ENCODE assay signal across 1 cellular context in the genomic region with DNA sequence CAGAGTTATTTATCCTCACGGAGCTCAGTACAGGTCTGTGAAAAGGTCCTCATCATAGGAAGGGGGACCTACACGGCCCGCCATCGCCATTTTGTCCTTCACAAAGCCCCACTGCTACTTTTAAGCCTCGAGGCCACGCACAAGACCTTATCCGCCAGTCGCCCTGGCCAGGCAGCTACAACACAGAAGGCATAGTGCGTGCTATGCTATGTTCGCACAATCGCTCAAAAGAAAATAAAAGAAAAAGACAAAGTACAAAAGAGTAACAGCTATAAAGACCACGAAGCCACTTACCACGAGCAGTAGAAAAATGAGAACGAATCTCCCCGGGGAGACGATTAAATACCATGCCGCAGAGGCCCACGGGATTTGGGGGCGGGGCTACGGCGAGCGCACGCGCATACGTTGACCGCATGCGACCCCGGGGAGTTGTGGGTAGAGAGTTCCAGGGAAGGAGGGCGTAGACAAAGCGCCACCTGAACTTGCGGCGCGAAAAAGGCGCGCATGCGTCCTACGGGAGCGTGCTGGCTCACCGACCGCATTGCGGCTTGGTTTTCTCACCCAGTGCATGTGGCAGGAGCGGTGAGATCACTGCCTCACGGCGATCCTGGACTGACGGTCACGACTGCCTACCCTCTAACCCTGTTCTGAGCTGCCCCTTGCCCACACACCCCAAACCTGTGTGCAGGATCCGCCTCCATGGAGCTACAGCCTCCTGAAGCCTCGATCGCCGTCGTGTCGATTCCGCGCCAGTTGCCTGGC.
A peak's percentile ranks its signal among the peaks of the same experiment; 100 is the strongest.
TF ChIP-seq lines count a peak whose summit lies in the region.

No MANE protein-coding gene starts in this region.

TF ChIP-seq in K562, 482 proteins besides CTCF, POLR2A, EP300 and RAD21 (continued from another document and continues in another):
- TF ChIP-seq, protein P1, sequence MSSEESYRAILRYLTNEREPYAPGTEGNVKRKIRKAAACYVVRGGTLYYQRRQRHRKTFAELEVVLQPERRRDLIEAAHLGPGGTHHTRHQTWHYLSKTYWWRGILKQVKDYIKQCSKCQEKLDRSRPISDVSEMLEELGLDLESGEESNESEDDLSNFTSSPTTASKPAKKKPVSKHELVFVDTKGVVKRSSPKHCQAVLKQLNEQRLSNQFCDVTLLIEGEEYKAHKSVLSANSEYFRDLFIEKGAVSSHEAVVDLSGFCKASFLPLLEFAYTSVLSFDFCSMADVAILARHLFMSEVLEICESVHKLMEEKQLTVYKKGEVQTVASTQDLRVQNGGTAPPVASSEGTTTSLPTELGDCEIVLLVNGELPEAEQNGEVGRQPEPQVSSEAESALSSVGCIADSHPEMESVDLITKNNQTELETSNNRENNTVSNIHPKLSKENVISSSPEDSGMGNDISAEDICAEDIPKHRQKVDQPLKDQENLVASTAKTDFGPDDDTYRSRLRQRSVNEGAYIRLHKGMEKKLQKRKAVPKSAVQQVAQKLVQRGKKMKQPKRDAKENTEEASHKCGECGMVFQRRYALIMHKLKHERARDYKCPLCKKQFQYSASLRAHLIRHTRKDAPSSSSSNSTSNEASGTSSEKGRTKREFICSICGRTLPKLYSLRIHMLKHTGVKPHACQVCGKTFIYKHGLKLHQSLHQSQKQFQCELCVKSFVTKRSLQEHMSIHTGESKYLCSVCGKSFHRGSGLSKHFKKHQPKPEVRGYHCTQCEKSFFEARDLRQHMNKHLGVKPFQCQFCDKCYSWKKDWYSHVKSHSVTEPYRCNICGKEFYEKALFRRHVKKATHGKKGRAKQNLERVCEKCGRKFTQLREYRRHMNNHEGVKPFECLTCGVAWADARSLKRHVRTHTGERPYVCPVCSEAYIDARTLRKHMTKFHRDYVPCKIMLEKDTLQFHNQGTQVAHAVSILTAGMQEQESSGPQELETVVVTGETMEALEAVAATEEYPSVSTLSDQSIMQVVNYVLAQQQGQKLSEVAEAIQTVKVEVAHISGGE (CRISPR knock-in tag; IDR thresholded peaks at IDR 0.05): no peak
- TF ChIP-seq, protein P2, sequence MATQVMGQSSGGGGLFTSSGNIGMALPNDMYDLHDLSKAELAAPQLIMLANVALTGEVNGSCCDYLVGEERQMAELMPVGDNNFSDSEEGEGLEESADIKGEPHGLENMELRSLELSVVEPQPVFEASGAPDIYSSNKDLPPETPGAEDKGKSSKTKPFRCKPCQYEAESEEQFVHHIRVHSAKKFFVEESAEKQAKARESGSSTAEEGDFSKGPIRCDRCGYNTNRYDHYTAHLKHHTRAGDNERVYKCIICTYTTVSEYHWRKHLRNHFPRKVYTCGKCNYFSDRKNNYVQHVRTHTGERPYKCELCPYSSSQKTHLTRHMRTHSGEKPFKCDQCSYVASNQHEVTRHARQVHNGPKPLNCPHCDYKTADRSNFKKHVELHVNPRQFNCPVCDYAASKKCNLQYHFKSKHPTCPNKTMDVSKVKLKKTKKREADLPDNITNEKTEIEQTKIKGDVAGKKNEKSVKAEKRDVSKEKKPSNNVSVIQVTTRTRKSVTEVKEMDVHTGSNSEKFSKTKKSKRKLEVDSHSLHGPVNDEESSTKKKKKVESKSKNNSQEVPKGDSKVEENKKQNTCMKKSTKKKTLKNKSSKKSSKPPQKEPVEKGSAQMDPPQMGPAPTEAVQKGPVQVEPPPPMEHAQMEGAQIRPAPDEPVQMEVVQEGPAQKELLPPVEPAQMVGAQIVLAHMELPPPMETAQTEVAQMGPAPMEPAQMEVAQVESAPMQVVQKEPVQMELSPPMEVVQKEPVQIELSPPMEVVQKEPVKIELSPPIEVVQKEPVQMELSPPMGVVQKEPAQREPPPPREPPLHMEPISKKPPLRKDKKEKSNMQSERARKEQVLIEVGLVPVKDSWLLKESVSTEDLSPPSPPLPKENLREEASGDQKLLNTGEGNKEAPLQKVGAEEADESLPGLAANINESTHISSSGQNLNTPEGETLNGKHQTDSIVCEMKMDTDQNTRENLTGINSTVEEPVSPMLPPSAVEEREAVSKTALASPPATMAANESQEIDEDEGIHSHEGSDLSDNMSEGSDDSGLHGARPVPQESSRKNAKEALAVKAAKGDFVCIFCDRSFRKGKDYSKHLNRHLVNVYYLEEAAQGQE (CRISPR knock-in tag; IDR thresholded peaks at IDR 0.05; ENCODE audit: low read depth): no peak
- TF ChIP-seq SREBF2 (CRISPR knock-in tag; IDR thresholded peaks at IDR 0.05) (peak; percentile 94; the same call in 1 of the 2 replicates), POLR2AphosphoS5 (IDR thresholded peaks at IDR 0.05; ENCODE audit: control insufficient read depth, insufficient read depth, low read depth, low read length) (peak; percentile 99), NCOA1 (IDR thresholded peaks at IDR 0.05; ENCODE audit: low read depth) (0 out of 2 replicates have a peak, but pooled peaks have one; percentile 8), ZNF24 (IDR thresholded peaks at IDR 0.05) (peak; percentile 46; the same call in 1 of the 2 replicates), SMARCE1 (IDR thresholded peaks at IDR 0.05) (peak; percentile 8; the same call in 1 of the 2 replicates), POLR2G (IDR thresholded peaks at IDR 0.05; ENCODE audit: low read depth, low read length) (peak; percentile 98), RBM17 (IDR thresholded peaks at IDR 0.05; ENCODE audit: borderline replicate concordance, low read depth, low read length) (no peak), MTA2 (IDR thresholded peaks at IDR 0.05; ENCODE audit: low read depth) (peak; percentile 13), MECOM (CRISPR knock-in tag; IDR thresholded peaks at IDR 0.05) (peak; percentile 71; the same call in 1 of the 2 replicates), PURB (CRISPR knock-in tag; IDR thresholded peaks at IDR 0.05; ENCODE audit: low read depth) (no peak), ETV6 (IDR thresholded peaks at IDR 0.05; ENCODE audit: borderline replicate concordance in 1 of 2, low read depth in 2 of 2, low read length in 1 of 2) (no peak), ETV6 (CRISPR knock-in tag; IDR thresholded peaks at IDR 0.05; ENCODE audit: borderline replicate concordance) (peak; percentile 82; the same call in 1 of the 2 replicates), ZSCAN29 (IDR thresholded peaks at IDR 0.05) (peak; percentile 59; the same call in 1 of the 2 replicates), KLF6 (CRISPR knock-in tag; IDR thresholded peaks at IDR 0.05; ENCODE audit: borderline replicate concordance) (no peak), CBX2 (IDR thresholded peaks at IDR 0.05; ENCODE audit: insufficient read depth, low read length, poor library complexity, severe bottlenecking) (no peak), SIX5 (IDR thresholded peaks at IDR 0.05; ENCODE audit: borderline replicate concordance in 1 of 2, insufficient read depth in 1 of 2, low read depth in 1 of 2, low read length in 2 of 2) (0 out of 4 replicates have a peak, but pooled peaks of 1 of the 2 experiments have one; percentile 19), TAF9B (IDR thresholded peaks at IDR 0.05; ENCODE audit: partially characterized antibody) (peak; percentile 100), FOXP1 (CRISPR knock-in tag; IDR thresholded peaks at IDR 0.05) (peak; percentile 48)
- TF ChIP-seq, protein P3, sequence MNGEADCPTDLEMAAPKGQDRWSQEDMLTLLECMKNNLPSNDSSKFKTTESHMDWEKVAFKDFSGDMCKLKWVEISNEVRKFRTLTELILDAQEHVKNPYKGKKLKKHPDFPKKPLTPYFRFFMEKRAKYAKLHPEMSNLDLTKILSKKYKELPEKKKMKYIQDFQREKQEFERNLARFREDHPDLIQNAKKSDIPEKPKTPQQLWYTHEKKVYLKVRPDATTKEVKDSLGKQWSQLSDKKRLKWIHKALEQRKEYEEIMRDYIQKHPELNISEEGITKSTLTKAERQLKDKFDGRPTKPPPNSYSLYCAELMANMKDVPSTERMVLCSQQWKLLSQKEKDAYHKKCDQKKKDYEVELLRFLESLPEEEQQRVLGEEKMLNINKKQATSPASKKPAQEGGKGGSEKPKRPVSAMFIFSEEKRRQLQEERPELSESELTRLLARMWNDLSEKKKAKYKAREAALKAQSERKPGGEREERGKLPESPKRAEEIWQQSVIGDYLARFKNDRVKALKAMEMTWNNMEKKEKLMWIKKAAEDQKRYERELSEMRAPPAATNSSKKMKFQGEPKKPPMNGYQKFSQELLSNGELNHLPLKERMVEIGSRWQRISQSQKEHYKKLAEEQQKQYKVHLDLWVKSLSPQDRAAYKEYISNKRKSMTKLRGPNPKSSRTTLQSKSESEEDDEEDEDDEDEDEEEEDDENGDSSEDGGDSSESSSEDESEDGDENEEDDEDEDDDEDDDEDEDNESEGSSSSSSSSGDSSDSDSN (IDR thresholded peaks at IDR 0.05; ENCODE audit: borderline replicate concordance in 1 of 2, low read depth in 2 of 2, low read length in 2 of 2): no peak
- TF ChIP-seq, protein P4, sequence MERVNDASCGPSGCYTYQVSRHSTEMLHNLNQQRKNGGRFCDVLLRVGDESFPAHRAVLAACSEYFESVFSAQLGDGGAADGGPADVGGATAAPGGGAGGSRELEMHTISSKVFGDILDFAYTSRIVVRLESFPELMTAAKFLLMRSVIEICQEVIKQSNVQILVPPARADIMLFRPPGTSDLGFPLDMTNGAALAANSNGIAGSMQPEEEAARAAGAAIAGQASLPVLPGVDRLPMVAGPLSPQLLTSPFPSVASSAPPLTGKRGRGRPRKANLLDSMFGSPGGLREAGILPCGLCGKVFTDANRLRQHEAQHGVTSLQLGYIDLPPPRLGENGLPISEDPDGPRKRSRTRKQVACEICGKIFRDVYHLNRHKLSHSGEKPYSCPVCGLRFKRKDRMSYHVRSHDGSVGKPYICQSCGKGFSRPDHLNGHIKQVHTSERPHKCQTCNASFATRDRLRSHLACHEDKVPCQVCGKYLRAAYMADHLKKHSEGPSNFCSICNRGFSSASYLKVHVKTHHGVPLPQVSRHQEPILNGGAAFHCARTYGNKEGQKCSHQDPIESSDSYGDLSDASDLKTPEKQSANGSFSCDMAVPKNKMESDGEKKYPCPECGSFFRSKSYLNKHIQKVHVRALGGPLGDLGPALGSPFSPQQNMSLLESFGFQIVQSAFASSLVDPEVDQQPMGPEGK (CRISPR knock-in tag; IDR thresholded peaks at IDR 0.05; ENCODE audit: borderline replicate concordance): no peak
- TF ChIP-seq, protein P5, sequence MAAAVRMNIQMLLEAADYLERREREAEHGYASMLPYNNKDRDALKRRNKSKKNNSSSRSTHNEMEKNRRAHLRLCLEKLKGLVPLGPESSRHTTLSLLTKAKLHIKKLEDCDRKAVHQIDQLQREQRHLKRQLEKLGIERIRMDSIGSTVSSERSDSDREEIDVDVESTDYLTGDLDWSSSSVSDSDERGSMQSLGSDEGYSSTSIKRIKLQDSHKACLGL (CRISPR knock-in tag; IDR thresholded peaks at IDR 0.05; ENCODE audit: borderline replicate concordance, poor library complexity, severe bottlenecking): peak; percentile 39
- TF ChIP-seq, protein P6, sequence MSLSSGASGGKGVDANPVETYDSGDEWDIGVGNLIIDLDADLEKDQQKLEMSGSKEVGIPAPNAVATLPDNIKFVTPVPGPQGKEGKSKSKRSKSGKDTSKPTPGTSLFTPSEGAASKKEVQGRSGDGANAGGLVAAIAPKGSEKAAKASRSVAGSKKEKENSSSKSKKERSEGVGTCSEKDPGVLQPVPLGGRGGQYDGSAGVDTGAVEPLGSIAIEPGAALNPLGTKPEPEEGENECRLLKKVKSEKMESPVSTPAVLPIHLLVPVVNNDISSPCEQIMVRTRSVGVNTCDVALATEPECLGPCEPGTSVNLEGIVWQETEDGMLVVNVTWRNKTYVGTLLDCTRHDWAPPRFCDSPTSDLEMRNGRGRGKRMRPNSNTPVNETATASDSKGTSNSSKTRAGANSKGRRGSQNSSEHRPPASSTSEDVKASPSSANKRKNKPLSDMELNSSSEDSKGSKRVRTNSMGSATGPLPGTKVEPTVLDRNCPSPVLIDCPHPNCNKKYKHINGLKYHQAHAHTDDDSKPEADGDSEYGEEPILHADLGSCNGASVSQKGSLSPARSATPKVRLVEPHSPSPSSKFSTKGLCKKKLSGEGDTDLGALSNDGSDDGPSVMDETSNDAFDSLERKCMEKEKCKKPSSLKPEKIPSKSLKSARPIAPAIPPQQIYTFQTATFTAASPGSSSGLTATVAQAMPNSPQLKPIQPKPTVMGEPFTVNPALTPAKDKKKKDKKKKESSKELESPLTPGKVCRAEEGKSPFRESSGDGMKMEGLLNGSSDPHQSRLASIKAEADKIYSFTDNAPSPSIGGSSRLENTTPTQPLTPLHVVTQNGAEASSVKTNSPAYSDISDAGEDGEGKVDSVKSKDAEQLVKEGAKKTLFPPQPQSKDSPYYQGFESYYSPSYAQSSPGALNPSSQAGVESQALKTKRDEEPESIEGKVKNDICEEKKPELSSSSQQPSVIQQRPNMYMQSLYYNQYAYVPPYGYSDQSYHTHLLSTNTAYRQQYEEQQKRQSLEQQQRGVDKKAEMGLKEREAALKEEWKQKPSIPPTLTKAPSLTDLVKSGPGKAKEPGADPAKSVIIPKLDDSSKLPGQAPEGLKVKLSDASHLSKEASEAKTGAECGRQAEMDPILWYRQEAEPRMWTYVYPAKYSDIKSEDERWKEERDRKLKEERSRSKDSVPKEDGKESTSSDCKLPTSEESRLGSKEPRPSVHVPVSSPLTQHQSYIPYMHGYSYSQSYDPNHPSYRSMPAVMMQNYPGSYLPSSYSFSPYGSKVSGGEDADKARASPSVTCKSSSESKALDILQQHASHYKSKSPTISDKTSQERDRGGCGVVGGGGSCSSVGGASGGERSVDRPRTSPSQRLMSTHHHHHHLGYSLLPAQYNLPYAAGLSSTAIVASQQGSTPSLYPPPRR (CRISPR knock-in tag; IDR thresholded peaks at IDR 0.05; ENCODE audit: borderline replicate concordance): no peak
- TF ChIP-seq, protein P7, sequence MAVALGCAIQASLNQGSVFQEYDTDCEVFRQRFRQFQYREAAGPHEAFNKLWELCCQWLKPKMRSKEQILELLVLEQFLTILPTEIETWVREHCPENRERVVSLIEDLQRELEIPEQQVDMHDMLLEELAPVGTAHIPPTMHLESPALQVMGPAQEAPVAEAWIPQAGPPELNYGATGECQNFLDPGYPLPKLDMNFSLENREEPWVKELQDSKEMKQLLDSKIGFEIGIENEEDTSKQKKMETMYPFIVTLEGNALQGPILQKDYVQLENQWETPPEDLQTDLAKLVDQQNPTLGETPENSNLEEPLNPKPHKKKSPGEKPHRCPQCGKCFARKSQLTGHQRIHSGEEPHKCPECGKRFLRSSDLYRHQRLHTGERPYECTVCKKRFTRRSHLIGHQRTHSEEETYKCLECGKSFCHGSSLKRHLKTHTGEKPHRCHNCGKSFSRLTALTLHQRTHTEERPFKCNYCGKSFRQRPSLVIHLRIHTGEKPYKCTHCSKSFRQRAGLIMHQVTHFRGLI (CRISPR knock-in tag; IDR thresholded peaks at IDR 0.05): no peak
- TF ChIP-seq, protein P8, sequence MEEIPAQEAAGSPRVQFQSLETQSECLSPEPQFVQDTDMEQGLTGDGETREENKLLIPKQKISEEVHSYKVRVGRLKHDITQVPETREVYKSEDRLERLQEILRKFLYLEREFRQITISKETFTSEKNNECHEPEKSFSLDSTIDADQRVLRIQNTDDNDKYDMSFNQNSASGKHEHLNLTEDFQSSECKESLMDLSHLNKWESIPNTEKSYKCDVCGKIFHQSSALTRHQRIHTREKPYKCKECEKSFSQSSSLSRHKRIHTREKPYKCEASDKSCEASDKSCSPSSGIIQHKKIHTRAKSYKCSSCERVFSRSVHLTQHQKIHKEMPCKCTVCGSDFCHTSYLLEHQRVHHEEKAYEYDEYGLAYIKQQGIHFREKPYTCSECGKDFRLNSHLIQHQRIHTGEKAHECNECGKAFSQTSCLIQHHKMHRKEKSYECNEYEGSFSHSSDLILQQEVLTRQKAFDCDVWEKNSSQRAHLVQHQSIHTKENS (CRISPR knock-in tag; IDR thresholded peaks at IDR 0.05): 0 out of 2 replicates have a peak, but pooled peaks have one; percentile 39
- TF ChIP-seq, protein P9, sequence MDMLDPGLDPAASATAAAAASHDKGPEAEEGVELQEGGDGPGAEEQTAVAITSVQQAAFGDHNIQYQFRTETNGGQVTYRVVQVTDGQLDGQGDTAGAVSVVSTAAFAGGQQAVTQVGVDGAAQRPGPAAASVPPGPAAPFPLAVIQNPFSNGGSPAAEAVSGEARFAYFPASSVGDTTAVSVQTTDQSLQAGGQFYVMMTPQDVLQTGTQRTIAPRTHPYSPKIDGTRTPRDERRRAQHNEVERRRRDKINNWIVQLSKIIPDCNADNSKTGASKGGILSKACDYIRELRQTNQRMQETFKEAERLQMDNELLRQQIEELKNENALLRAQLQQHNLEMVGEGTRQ (CRISPR knock-in tag; IDR thresholded peaks at IDR 0.05): no peak
